In genomic region chr11:2189938-2190669, GRCh38 we compare ENCODE assay signal across 27 cellular contexts. TPM values are rescaled to one million over a fixed set of nuclear protein-coding genes. Genes with fewer than 3 reads are reported as not detected.
"Had no signal": no experiment of that assay in that cellular context is flagged by ENCODE, and none has a peak within 500 bp of the region (broad histone marks: within the 10 kb centered on the region; RNA-seq: fewer than 3 reads in every experiment).

No MANE protein-coding gene starts in this region.

- H3K27me3 ChIP-seq: foreskin keratinocyte, pancreas, thyroid gland had no signal

- DNase-seq: activated B cell treated with CpG ODN at 0.5 μM for 24 hours; activated CD4-positive, alpha-beta T cell treated with anti-CD3 and anti-CD28 coated beads for 36 hours; activated CD4-positive, alpha-beta T cell treated with anti-CD3 and anti-CD28 coated beads, Interleukin-2, amount 50 U/mL, for 48 hours; activated effector memory CD4-positive, alpha-beta T cell treated with Interleukin-2 at 50 U/mL for 16 hours; activated naive CD4-positive, alpha-beta T cell treated with anti-CD3 and anti-CD28 coated beads, Interleukin-2, amount 10 ng/mL, durations not matched to agents 7 days and 5 days; activated T-cell treated with anti-CD3 and anti-CD28 coated beads, Interleukin-2, amount 50 U/mL, for 72 hours; anterior cingulate cortex; brain microvascular endothelial cell; caudate nucleus; effector CD8-positive, alpha-beta T cell; foreskin keratinocyte; kidney; lower lobe of right lung; naive B cell; right cardiac atrium; stimulated activated CD4-positive, alpha-beta T cell treated with anti-CD3 and anti-CD28 coated beads, Interleukin-12 subunit alpha, Interleukin-12 subunit beta, amount 100 ng/mL, for 4 hours; stimulated activated CD4-positive, alpha-beta T cell treated with anti-CD3 and anti-CD28 coated beads, Interleukin-4, amount 100 ng/mL, for 4 hours; T-helper 17 cell; thyroid gland had no signal

- H3K4me1 Mint-ChIP-seq: activated CD4-positive, alpha-beta T cell treated with anti-CD3 and anti-CD28 coated beads for 36 hours had no signal

- H3K36me3 ChIP-seq: brain microvascular endothelial cell, lower lobe of right lung, pancreas, thyroid gland had no signal

- H3K27ac ChIP-seq: brain microvascular endothelial cell, foreskin keratinocyte, lower lobe of right lung, pancreas, thyroid gland had no signal

- H3K4me3 Mint-ChIP-seq: activated B cell treated with CpG ODN at 0.5 μM for 24 hours; activated CD4-positive, alpha-beta T cell treated with anti-CD3 and anti-CD28 coated beads for 36 hours; activated naive CD4-positive, alpha-beta T cell treated with anti-CD3 and anti-CD28 coated beads, Interleukin-2, amount 10 ng/mL, durations not matched to agents 7 days and 5 days; activated T-cell treated with anti-CD3 and anti-CD28 coated beads, Interleukin-2, amount 50 U/mL, for 72 hours; dendritic cell treated with granulocyte-macrophage colony-stimulating factor and Interleukin-4, amounts not matched to agents 40 ng/mL and 50 ng/mL, for 4 days; stimulated activated naive CD8-positive, alpha-beta T cell treated with anti-CD3 and anti-CD28 coated beads, Interleukin-15, Interleukin-2, amounts not matched to agents 100 ng/mL and 50 ng/mL, for 24 hours; T-helper 17 cell had no signal

- H3K36me3 Mint-ChIP-seq: activated naive CD4-positive, alpha-beta T cell treated with anti-CD3 and anti-CD28 coated beads, Interleukin-2, amount 10 ng/mL, durations not matched to agents 7 days and 5 days; naive B cell had no signal

- H3K4me3 ChIP-seq: lower lobe of right lung, pancreas, thyroid gland had no signal

- H3K9me3 ChIP-seq: lower lobe of right lung, pancreas, thyroid gland had no signal

- H3K9me3 Mint-ChIP-seq: activated B cell treated with CpG ODN at 0.5 μM for 24 hours; activated naive CD4-positive, alpha-beta T cell treated with anti-CD3 and anti-CD28 coated beads, Interleukin-2, amount 10 ng/mL, durations not matched to agents 7 days and 5 days; activated T-cell treated with anti-CD3 and anti-CD28 coated beads, Interleukin-2, amount 50 U/mL, for 72 hours; dendritic cell treated with granulocyte-macrophage colony-stimulating factor and Interleukin-4, amounts not matched to agents 40 ng/mL and 50 ng/mL, for 4 days; naive B cell; stimulated activated naive CD8-positive, alpha-beta T cell treated with anti-CD3 and anti-CD28 coated beads, Interleukin-15, Interleukin-2, amounts not matched to agents 100 ng/mL and 50 ng/mL, for 24 hours had no signal

- H3K4me1 ChIP-seq: foreskin keratinocyte, thyroid gland had no signal

- H3K27ac Mint-ChIP-seq: activated B cell treated with CpG ODN at 0.5 μM for 24 hours; activated CD4-positive, alpha-beta T cell treated with anti-CD3 and anti-CD28 coated beads for 36 hours; activated naive CD4-positive, alpha-beta T cell treated with anti-CD3 and anti-CD28 coated beads, Interleukin-2, amount 10 ng/mL, durations not matched to agents 7 days and 5 days; activated T-cell treated with anti-CD3 and anti-CD28 coated beads, Interleukin-2, amount 50 U/mL, for 72 hours; stimulated activated naive CD8-positive, alpha-beta T cell treated with anti-CD3 and anti-CD28 coated beads, Interleukin-15, Interleukin-2, amounts not matched to agents 100 ng/mL and 50 ng/mL, for 24 hours; T-helper 17 cell had no signal

- ATAC-seq: activated CD4-positive, alpha-beta T cell treated with anti-CD3 and anti-CD28 coated beads for 36 hours; activated T-cell treated with anti-CD3 and anti-CD28 coated beads, Interleukin-2, amount 50 U/mL, for 72 hours; foreskin keratinocyte; lower lobe of right lung; pancreas; T-helper 17 cell had no signal

RNA-seq across cellular contexts. Expression of gene TH, which starts 18.5 kb away (rescaled TPM):
- total RNA-seq: activated B cell treated with CpG ODN at 0.5 μM for 24 hours; activated CD4-positive, alpha-beta T cell treated with anti-CD3 and anti-CD28 coated beads for 36 hours; activated T-cell treated with anti-CD3 and anti-CD28 coated beads, Interleukin-2, amount 50 U/mL, for 72 hours; kidney; lower lobe of right lung; mesenteric fat pad; pulmonary artery endothelial cell; right cardiac atrium; skeletal muscle tissue; T-helper 17 cell; thyroid gland had no signal
- polyA plus RNA-seq: right cardiac atrium had no signal

RNA-seq across cellular contexts. Expression of gene INS, which starts 29.1 kb away (rescaled TPM):
- total RNA-seq: activated B cell treated with CpG ODN at 0.5 μM for 24 hours; activated CD4-positive, alpha-beta T cell treated with anti-CD3 and anti-CD28 coated beads for 36 hours; activated T-cell treated with anti-CD3 and anti-CD28 coated beads, Interleukin-2, amount 50 U/mL, for 72 hours; foreskin keratinocyte; glomerular endothelial cell; kidney; lower lobe of right lung; pulmonary artery endothelial cell; skeletal muscle tissue; T-helper 17 cell; thyroid gland; urinary bladder had no signal
- polyA plus RNA-seq: foreskin keratinocyte, right cardiac atrium had no signal

RNA-seq across cellular contexts. Expression of gene IGF2, which starts 50.9 kb away (rescaled TPM):
- total RNA-seq: activated B cell treated with CpG ODN at 0.5 μM for 24 hours had no signal
